ENCODE assay signal across 15 cellular contexts in the genomic region with DNA sequence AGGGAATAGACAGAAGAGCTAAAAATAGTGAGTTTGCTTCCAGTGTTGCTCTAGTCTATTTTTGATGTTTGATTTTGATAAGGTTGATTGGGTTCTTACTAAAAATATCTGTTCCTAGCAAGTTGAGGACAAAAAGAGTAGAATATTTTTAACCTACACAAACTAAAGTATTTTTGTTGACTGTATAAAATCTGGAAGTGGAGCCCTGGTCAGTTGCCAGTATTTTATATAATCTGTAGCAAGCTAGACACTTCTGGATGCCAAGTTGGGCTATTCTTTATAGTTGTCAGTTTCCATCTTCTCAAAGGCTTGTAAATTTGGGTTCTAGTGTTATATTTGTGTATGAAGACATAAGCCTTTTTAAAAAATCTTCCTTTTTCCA. TPM values are rescaled to one million over a fixed set of nuclear protein-coding genes. Genes with fewer than 3 reads are reported as not detected.
DNase-seq lines count a peak whose midpoint lies in the region; ATAC-seq and TF ChIP-seq lines count a peak whose summit lies in the region.
"Had no signal": no experiment of that assay in that cellular context is flagged by ENCODE, and none has a peak within 500 bp of the region (broad histone marks: within the 10 kb centered on the region; RNA-seq: fewer than 3 reads in every experiment).

No MANE protein-coding gene starts in this region.

- TF ChIP-seq CTCF in retinal pigment epithelial cell (conservative IDR thresholded peaks at IDR 0.05; ENCODE audit: low read depth, low read length): no peak

- no peak overlapping the region for H3K27ac Mint-ChIP-seq in activated CD4-positive, alpha-beta T cell treated with anti-CD3 and anti-CD28 coated beads, Interleukin-2, amount 10 ng/mL, durations not matched to agents 24 days and 14 days
- H3K27ac Mint-ChIP-seq in activated T-helper 1 cell treated with anti-CD3 and anti-CD28 coated beads, Interleukin-12 subunit alpha, Interleukin-12 subunit beta, Interleukin-2, Interleukin-4 antibody, amounts not matched to agents 30 ng/mL and 10 ng/mL and 1 ng/mL, durations not matched to agents 14 hours and 24 hours and 36 hours: no peak overlapping the region
- H3K27ac Mint-ChIP-seq: activated naive CD4-positive, alpha-beta T cell treated with anti-CD3 and anti-CD28 coated beads, Interleukin-2, amount 50 U/mL, for 72 hours; B cell had no signal

- intact Hi-C loops in right cardiac atrium (cut with DNase I): no loop called here
- intact Hi-C loops in activated CD4-positive, alpha-beta T cell treated with anti-CD3 and anti-CD28 coated beads, Interleukin-2, amount 10 ng/mL, durations not matched to agents 24 days and 14 days (cut with micrococcal nuclease): no loop called here
- intact Hi-C loops in activated T-helper 1 cell treated with anti-CD3 and anti-CD28 coated beads, Interleukin-12 subunit alpha, Interleukin-12 subunit beta, Interleukin-2, Interleukin-4 antibody, amounts not matched to agents 30 ng/mL and 10 ng/mL and 1 ng/mL, durations not matched to agents 14 hours and 24 hours and 36 hours (cut with micrococcal nuclease): no loop called here

- no peaks in the 10 kb centered on the region for H3K27me3 Mint-ChIP-seq in activated CD4-positive, alpha-beta T cell treated with anti-CD3 and anti-CD28 coated beads, Interleukin-2, amount 10 ng/mL, durations not matched to agents 24 days and 14 days
- H3K27me3 Mint-ChIP-seq in activated T-helper 1 cell treated with anti-CD3 and anti-CD28 coated beads, Interleukin-12 subunit alpha, Interleukin-12 subunit beta, Interleukin-2, Interleukin-4 antibody, amounts not matched to agents 30 ng/mL and 10 ng/mL and 1 ng/mL, durations not matched to agents 14 hours and 24 hours and 36 hours (ENCODE audit: insufficient read depth): no peaks in the 10 kb centered on the region
- H3K27me3 Mint-ChIP-seq: B cell had no signal

- peaks cover 37% of the 10 kb centered on the region for H3K36me3 Mint-ChIP-seq in activated CD4-positive, alpha-beta T cell treated with anti-CD3 and anti-CD28 coated beads, Interleukin-2, amount 10 ng/mL, durations not matched to agents 24 days and 14 days (ENCODE audit: low read depth)
- peaks cover 28% of the 10 kb centered on the region for H3K36me3 Mint-ChIP-seq in activated T-helper 1 cell treated with anti-CD3 and anti-CD28 coated beads, Interleukin-12 subunit alpha, Interleukin-12 subunit beta, Interleukin-2, Interleukin-4 antibody, amounts not matched to agents 30 ng/mL and 10 ng/mL and 1 ng/mL, durations not matched to agents 14 hours and 24 hours and 36 hours (ENCODE audit: low read depth)

- H3K79me2 ChIP-seq in GM23248 (ENCODE audit: insufficient read depth): peaks cover 51% of the 10 kb centered on the region

- H3K4me1 ChIP-seq in GM23248 (ENCODE audit: insufficient read depth): peaks cover 38% of the 10 kb centered on the region
- H3K4me1 ChIP-seq in adipocyte (ENCODE audit: control insufficient read depth, insufficient read depth, low read length): peaks cover 39% of the 10 kb centered on the region
- H3K4me1 ChIP-seq in right cardiac atrium (ENCODE audit: control insufficient read depth, insufficient read depth, low read length): peaks cover 11% of the 10 kb centered on the region

- peaks cover 4% of the 10 kb centered on the region for H3K9me3 Mint-ChIP-seq in activated CD4-positive, alpha-beta T cell treated with anti-CD3 and anti-CD28 coated beads, Interleukin-2, amount 10 ng/mL, durations not matched to agents 24 days and 14 days
- peaks cover 11% of the 10 kb centered on the region for H3K9me3 Mint-ChIP-seq in activated T-helper 1 cell treated with anti-CD3 and anti-CD28 coated beads, Interleukin-12 subunit alpha, Interleukin-12 subunit beta, Interleukin-2, Interleukin-4 antibody, amounts not matched to agents 30 ng/mL and 10 ng/mL and 1 ng/mL, durations not matched to agents 14 hours and 24 hours and 36 hours

- peak overlapping the region; percentile 58 for H3K27ac ChIP-seq in GM23248
- peak overlapping the region; percentile 87 for H3K27ac ChIP-seq in right cardiac atrium (ENCODE audit: low read length)

- H3K4me1 Mint-ChIP-seq in activated CD4-positive, alpha-beta T cell treated with anti-CD3 and anti-CD28 coated beads, Interleukin-2, amount 10 ng/mL, durations not matched to agents 24 days and 14 days: peaks cover 7% of the 10 kb centered on the region
- peaks cover 5% of the 10 kb centered on the region for H3K4me1 Mint-ChIP-seq in activated T-helper 1 cell treated with anti-CD3 and anti-CD28 coated beads, Interleukin-12 subunit alpha, Interleukin-12 subunit beta, Interleukin-2, Interleukin-4 antibody, amounts not matched to agents 30 ng/mL and 10 ng/mL and 1 ng/mL, durations not matched to agents 14 hours and 24 hours and 36 hours (ENCODE audit: low read depth)

- H3K27me3 ChIP-seq in GM23248 (replicated peaks; ENCODE audit: insufficient read depth): no peaks in the 10 kb centered on the region
- no peaks in the 10 kb centered on the region for H3K27me3 ChIP-seq in adipocyte (replicated peaks; ENCODE audit: control insufficient read depth, insufficient read depth, low read length)
- no peaks in the 10 kb centered on the region for H3K27me3 ChIP-seq in right cardiac atrium (ENCODE audit: control insufficient read depth, insufficient read depth)

- H3K4me3 ChIP-seq in GM23248: peak overlapping the region; percentile 45; the same call in 1 of the 2 replicates
- H3K4me3 ChIP-seq in adipocyte (ENCODE audit: low read length): peak overlapping the region; percentile 25
- H3K4me3 ChIP-seq in right cardiac atrium (ENCODE audit: low read length): no peak overlapping the region
- H3K4me3 ChIP-seq in retinal pigment epithelial cell (ENCODE audit: low read length): peak overlapping the region; percentile 14

- no peaks in the 10 kb centered on the region for H3K9me2 ChIP-seq in GM23248 (ENCODE audit: insufficient read depth)

- H3F3A ChIP-seq in GM23248 (ENCODE audit: insufficient read depth): peaks cover 42% of the 10 kb centered on the region

- peak overlapping the region; percentile 59 for H3K9ac ChIP-seq in GM23248
- H3K9ac ChIP-seq in adipocyte (ENCODE audit: low read length): peak overlapping the region; percentile 53

- no peaks in the 10 kb centered on the region for H3K9me3 ChIP-seq in GM23248 (ENCODE audit: low read depth)
- H3K9me3 ChIP-seq in adipocyte (ENCODE audit: control insufficient read depth, low read length): no peaks in the 10 kb centered on the region
- no peaks in the 10 kb centered on the region for H3K9me3 ChIP-seq in right cardiac atrium (ENCODE audit: control insufficient read depth, low read length)

- in situ Hi-C loops in GM23248 (cut with MboI): no loop called here

- DNase-seq in GM23248: peak; percentile 29
- peak; percentile 45 for DNase-seq in adipocyte (ENCODE audit: low read depth)
- DNase-seq in right cardiac atrium: no peak
- no peak for DNase-seq in retinal pigment epithelial cell (ENCODE audit: low read depth)
- DNase-seq in activated CD4-positive, alpha-beta T cell treated with anti-CD3 and anti-CD28 coated beads, Interleukin-2, amount 10 ng/mL, durations not matched to agents 24 days and 14 days: no peak
- DNase-seq in NCI-H1694 (lab: John Stamatoyannopoulos, UW): no peak
- DNase-seq in activated T-helper 1 cell treated with anti-CD3 and anti-CD28 coated beads, Interleukin-12 subunit alpha, Interleukin-12 subunit beta, Interleukin-2, Interleukin-4 antibody, amounts not matched to agents 30 ng/mL and 10 ng/mL and 1 ng/mL, durations not matched to agents 14 hours and 24 hours and 36 hours (ENCODE audit: low spot score): no peak
- DNase-seq: activated CD4-positive, CD25-positive, alpha-beta regulatory T cell; DMS79 treated with DMSO at 0.1 percent for 48 hours; NCI-H1092; stimulated activated CD8-positive, alpha-beta memory T cell treated with anti-CD3 and anti-CD28 coated beads, Interleukin-4, amount 100 ng/mL, for 48 hours had no signal

- H4K20me1 ChIP-seq in GM23248 (ENCODE audit: insufficient read depth): no peaks in the 10 kb centered on the region; the same call in 1 of the 2 replicates

- ATAC-seq in right cardiac atrium (no peak), HG02973 (IDR thresholded peaks at IDR 0.05; ENCODE audit: unreplicated experiment) (no peak)
- ATAC-seq: activated naive CD4-positive, alpha-beta T cell treated with anti-CD3 and anti-CD28 coated beads, Interleukin-2, amount 50 U/mL, for 72 hours; esophagus mucosa had no signal

- H2AFZ ChIP-seq in GM23248: no peak overlapping the region

- H3K4me2 ChIP-seq in GM23248 (ENCODE audit: unreplicated experiment): peak overlapping the region; percentile 78

- H3K4me3 Mint-ChIP-seq in activated CD4-positive, alpha-beta T cell treated with anti-CD3 and anti-CD28 coated beads, Interleukin-2, amount 10 ng/mL, durations not matched to agents 24 days and 14 days: no peak overlapping the region
- H3K4me3 Mint-ChIP-seq in activated T-helper 1 cell treated with anti-CD3 and anti-CD28 coated beads, Interleukin-12 subunit alpha, Interleukin-12 subunit beta, Interleukin-2, Interleukin-4 antibody, amounts not matched to agents 30 ng/mL and 10 ng/mL and 1 ng/mL, durations not matched to agents 14 hours and 24 hours and 36 hours: no peak overlapping the region
- H3K4me3 Mint-ChIP-seq: B cell had no signal

- H3K36me3 ChIP-seq in GM23248 (ENCODE audit: low read depth): no peaks in the 10 kb centered on the region
- H3K36me3 ChIP-seq in adipocyte (ENCODE audit: control insufficient read depth, insufficient read depth, low read length, severe bottlenecking): peaks cover 37% of the 10 kb centered on the region

RNA-seq across cellular contexts. Expression of a gene that starts 56.6 kb away (rescaled TPM):
- 92.3 and 113 TPM in 2 replicates for total RNA-seq in GM23248 (2014; rRNA removed; shearing (Covaris generic))
- polyA plus RNA-seq in GM23248 (2016; fragmentation: Nextera tagmentation; extraction: Ambion mirVana) (105 and 111 TPM in 2 replicates), right cardiac atrium (69.1 TPM)
- 100 to 1,000 TPM; 102 to 147 (median 112) TPM for total RNA-seq in right cardiac atrium
- 70.8 and 80.1 TPM in 2 replicates for total RNA-seq in activated CD4-positive, alpha-beta T cell treated with anti-CD3 and anti-CD28 coated beads, Interleukin-2, amount 10 ng/mL, durations not matched to agents 24 days and 14 days
- total RNA-seq in activated T-helper 1 cell treated with anti-CD3 and anti-CD28 coated beads, Interleukin-12 subunit alpha, Interleukin-12 subunit beta, Interleukin-2, Interleukin-4 antibody, amounts not matched to agents 30 ng/mL and 10 ng/mL and 1 ng/mL, durations not matched to agents 14 hours and 24 hours and 36 hours: 72.3 and 77.8 TPM in 2 replicates

Comparison
In these comparisons a context has a peak if more than half of its experiments do, and no peak if none do; other contexts are left out.
1. DNase-seq: peak in GM23248 (single experiment) and adipocyte (single experiment); none in right cardiac atrium (0 of 3), retinal pigment epithelial cell (single experiment), activated CD4-positive, alpha-beta T cell treated with anti-CD3 and anti-CD28 coated beads, Interleukin-2, amount 10 ng/mL, durations not matched to agents 24 days and 14 days (single experiment), NCI-H1694 (single experiment) and activated T-helper 1 cell treated with anti-CD3 and anti-CD28 coated beads, Interleukin-12 subunit alpha, Interleukin-12 subunit beta, Interleukin-2, Interleukin-4 antibody, amounts not matched to agents 30 ng/mL and 10 ng/mL and 1 ng/mL, durations not matched to agents 14 hours and 24 hours and 36 hours (single experiment).